ENCODE assay signal across 7 cellular contexts in genomic region chr3:196080997-196081833, GRCh38.
DNase-seq lines count a peak whose midpoint lies in the region; ATAC-seq lines count a peak whose summit lies in the region.

No MANE protein-coding gene starts in this region.

- ATAC-seq in GM18511 (IDR thresholded peaks at IDR 0.05; ENCODE audit: unreplicated experiment) (peak; percentile 63), HG02870 (IDR thresholded peaks at IDR 0.05; ENCODE audit: unreplicated experiment) (peak; percentile 25)

- DNase-seq in NCI-H1694 treated with DMSO at 0.1 percent for 48 hours (lab: John Stamatoyannopoulos, UW) (peak; percentile 23), cerebellar cortex (ENCODE audit: low spot score) (peak; percentile 50), kidney tubule cell (ENCODE audit: low spot score) (peak; percentile 68)
- DNase-seq in activated CD4-positive, CD25-positive, alpha-beta regulatory T cell treated with anti-CD3 and anti-CD28 coated beads, Interleukin-2, amount 50 U/mL, for 72 hours = peak; percentile 69
- DNase-seq in stimulated activated CD4-positive, alpha-beta T cell treated with anti-CD3 and anti-CD28 coated beads, Interleukin-15, amount 100 ng/mL, for 48 hours (ENCODE audit: low read depth in 2 of 2) = peak; percentile 30 to 31

Comparison
In these comparisons a context has a peak if more than half of its experiments do, and no peak if none do; other contexts are left out.
1. Peak in every context shown above with its lines: DNase-seq and ATAC-seq.